ENCODE assay signal across 8 cellular contexts in the genomic region with DNA sequence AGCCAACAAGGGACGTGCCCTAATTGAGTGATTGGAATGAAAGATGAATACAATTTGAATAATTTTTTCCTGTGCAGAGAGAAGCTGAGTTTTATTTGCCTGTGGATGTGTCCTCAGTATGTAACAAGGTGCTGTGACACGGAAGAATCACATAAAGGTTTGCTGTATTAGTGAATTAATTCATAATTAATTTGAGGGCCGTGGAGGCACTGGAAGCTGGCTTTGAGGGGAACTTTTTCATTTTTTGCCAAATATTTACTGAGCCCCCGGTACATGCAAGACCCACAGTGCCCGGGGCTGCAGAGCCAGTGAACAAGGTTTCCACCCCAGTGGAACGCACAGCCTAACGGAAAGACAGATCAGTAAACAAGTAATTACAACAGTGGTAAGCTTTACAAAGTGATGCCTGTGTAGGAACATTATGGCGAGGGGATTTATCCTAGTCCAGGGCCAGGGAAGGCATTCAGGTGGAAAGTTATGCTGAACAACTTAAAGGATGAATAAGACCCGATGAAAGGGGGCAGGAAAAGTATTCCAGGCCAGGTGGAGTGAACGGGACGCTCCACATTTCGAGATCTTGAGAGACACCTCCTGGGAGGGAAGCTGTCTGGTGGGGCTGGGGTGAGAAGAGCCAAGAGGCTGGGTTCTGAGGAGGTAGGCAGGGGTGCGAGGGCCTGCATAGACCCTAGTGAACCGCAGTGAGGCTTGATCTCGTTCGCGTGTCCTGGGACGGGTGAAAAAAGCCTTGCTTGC. TPM values are rescaled to one million over a fixed set of nuclear protein-coding genes. Genes with fewer than 3 reads are reported as not detected.
A peak's percentile ranks its signal among the peaks of the same experiment; 100 is the strongest.
DNase-seq lines count a peak whose midpoint lies in the region; ATAC-seq and TF ChIP-seq lines count a peak whose summit lies in the region.

No MANE protein-coding gene starts in this region.

- H3K14ac ChIP-seq in IMR-90 (replicated peaks; ENCODE audit: low read depth, low read length), result peak overlapping the region; percentile 97

- H2BK15ac ChIP-seq in IMR-90 (ENCODE audit: low read depth, low read length), result peak overlapping the region; percentile 92; the same call in 2 of the 3 replicates

- H3K27me3 ChIP-seq in IMR-90 (ENCODE audit: control insufficient read depth, insufficient read depth, low read length) (no peaks in the 10 kb centered on the region), mucosa of stomach (ENCODE audit: control insufficient read depth, insufficient read depth, low read length) (peaks cover 5% of the 10 kb centered on the region)

- H3K18ac ChIP-seq in IMR-90 (ENCODE audit: low read depth, low read length), result peak overlapping the region; percentile 43

- H2BK5ac ChIP-seq in IMR-90 (ENCODE audit: low read depth, low read length, poor library complexity, severe bottlenecking), result peak overlapping the region; percentile 81

- TF ChIP-seq POLR2A in IMR-90 (IDR thresholded peaks at IDR 0.05; ENCODE audit: low read depth, low read length), result no peak

- peak overlapping the region; percentile 91 for H3K56ac ChIP-seq in IMR-90 (ENCODE audit: extremely low read depth, insufficient read depth, low read length)

- peak overlapping the region; percentile 91 to 92 for H4K8ac ChIP-seq in IMR-90 (ENCODE audit: low read depth in 2 of 2, low read length in 2 of 2)

- peak overlapping the region; percentile 79 for H3K4me2 ChIP-seq in IMR-90 (ENCODE audit: low read depth, low read length)

- H3K9me3 ChIP-seq in IMR-90 (ENCODE audit: control insufficient read depth, insufficient read depth, low read length) (no peaks in the 10 kb centered on the region), mucosa of stomach (ENCODE audit: control insufficient read depth, low read length) (no peaks in the 10 kb centered on the region)

- peak overlapping the region; percentile 89 for H3K4ac ChIP-seq in IMR-90 (ENCODE audit: low read depth, low read length)

- no TSS peak for BruUV-seq in IMR-90 (replicated peaks; lab: Mats Ljungman, UMichigan)

- peaks cover 15% of the 10 kb centered on the region for H4K20me1 ChIP-seq in IMR-90 (ENCODE audit: insufficient read depth, low read length)

- TF ChIP-seq RAD21 in IMR-90 (IDR thresholded peaks at IDR 0.05; ENCODE audit: low read length), result no peak

- dilution Hi-C loops in IMR-90 (cut with HindIII; ENCODE audit: low sequenced_read_pairs, unreplicated experiment), result no loop called here

- H3K27ac ChIP-seq in IMR-90 (ENCODE audit: insufficient read depth, low read length), result peak overlapping the region; percentile 85

- peak overlapping the region; percentile 88 for H3K23ac ChIP-seq in IMR-90 (ENCODE audit: low read depth, low read length)

- TF ChIP-seq CTCF in AG04449 (IDR thresholded peaks at IDR 0.05; ENCODE audit: insufficient read depth, low read length, missing control alignments) (no peak), IMR-90 (conservative IDR thresholded peaks at IDR 0.05; ENCODE audit: low read depth, low read length) (no peak), cardiac fibroblast (IDR thresholded peaks at IDR 0.05; ENCODE audit: low read depth, low read length) (no peak)

- H2BK20ac ChIP-seq in IMR-90 (ENCODE audit: low read depth, low read length), result peak overlapping the region; percentile 32; the same call in 1 of the 2 replicates

- H4K5ac ChIP-seq in IMR-90 (ENCODE audit: low read depth, low read length), result peak overlapping the region; percentile 76

- 67% methylated on average over 8 of the region's 18 CpGs; no CpG with 5 or more reads in 1 of the 2 experiments for WGBS in IMR-90 (ENCODE audit: extremely low coverage in 2 of 2, insufficient read length in 1 of 2), 2 experiments

- CTCF ChIA-PET in AG04449 (lab: Yijun Ruan, JAX) (interaction anchor here (0.7 to 3.1 kb wide), 17 partner anchors 9 to 379 kb away, joined by 3 to 12 read pairs (median 3); no protein-coding TSS in a partner anchor), IMR-90 (lab: Yijun Ruan, JAX) (no interaction called here)

- H3K4me3 ChIP-seq in AG04449 (ENCODE audit: low read depth, low read length) (peak overlapping the region; percentile 64), IMR-90 (ENCODE audit: insufficient read depth, low read depth, low read length) (peak overlapping the region; percentile 56), cardiac fibroblast (replicated peaks in 1 of 2; ENCODE audit: low read depth in 2 of 2, low read length in 2 of 2) (peak overlapping the region; percentile 38 to 57), mucosa of stomach (ENCODE audit: low read length) (peak overlapping the region; percentile 71)

- H2AK9ac ChIP-seq in IMR-90 (replicated peaks; ENCODE audit: low read depth, low read length, poor library complexity), result peak overlapping the region; percentile 71

- peak overlapping the region; percentile 90 for H3K9ac ChIP-seq in IMR-90 (ENCODE audit: low read depth, low read length)
- H3K9ac ChIP-seq in mucosa of stomach (ENCODE audit: low read length), result peak overlapping the region; percentile 73

- DNase-seq in AG04449 (ENCODE audit: low read depth, low spot score) (no peak), IMR-90 (no peak), cardiac fibroblast (ENCODE audit: low read depth in 2 of 2) (no peak), SKM-1 treated with dmso at 0.1 percent for 144 hours (lab: John Stamatoyannopoulos, UW; ENCODE audit: unreplicated experiment) (no peak), COR-L47 (lab: John Stamatoyannopoulos, UW) (no peak), SHP77 (lab: John Stamatoyannopoulos, UW) (no peak)

- H2AFZ ChIP-seq in IMR-90 (replicated peaks; ENCODE audit: low read length, poor library complexity), result peak overlapping the region; percentile 93

- in situ Hi-C loops in IMR-90 (cut with MboI; ENCODE audit: low sequenced_read_pairs), result no loop called here

- peak overlapping the region; percentile 74 for H4K91ac ChIP-seq in IMR-90 (ENCODE audit: insufficient read depth, low read depth, low read length)

- H3K4me1 ChIP-seq in IMR-90 (ENCODE audit: control insufficient read depth, insufficient read depth, low read length) (peaks cover 22% of the 10 kb centered on the region), mucosa of stomach (ENCODE audit: control insufficient read depth, insufficient read depth, low read length) (peaks cover 32% of the 10 kb centered on the region)

- H3K79me1 ChIP-seq in IMR-90 (ENCODE audit: low read depth in 1 of 2, low read length in 2 of 2), result peaks cover 8 to 25% of the 10 kb centered on the region in 2 experiments

- H2AK5ac ChIP-seq in IMR-90 (ENCODE audit: low read depth, low read length), result peak overlapping the region; percentile 73

- H3K36me3 ChIP-seq in IMR-90 (ENCODE audit: control insufficient read depth, insufficient read depth, low read length) (peaks cover 2% of the 10 kb centered on the region), mucosa of stomach (ENCODE audit: control insufficient read depth, insufficient read depth, low read length) (no peaks in the 10 kb centered on the region)

- peaks cover 4% of the 10 kb centered on the region; the same call in 1 of the 2 replicates for H3K9me1 ChIP-seq in IMR-90 (ENCODE audit: insufficient read depth, low read length)

- H2BK120ac ChIP-seq in IMR-90 (ENCODE audit: low read depth, low read length), result peak overlapping the region; percentile 81

- POLR2A ChIA-PET in AG04449 (lab: Yijun Ruan, JAX) (interaction anchor here (1.0 kb wide), 1 partner anchor 9 kb away, joined by 3 read pairs; no protein-coding TSS in a partner anchor), IMR-90 (lab: Charles Lee; ENCODE audit: unreplicated experiment) (interaction anchor here (0.5 to 0.7 kb wide), 2 partner anchors 244 to 1059 kb away, joined by 3 to 7 read pairs; no protein-coding TSS in a partner anchor)

- intact Hi-C loops in IMR-90 (cut with micrococcal nuclease), result no loop called here

- ATAC-seq in IMR-90 (ENCODE audit: low read depth), result no peak
- no peak for ATAC-seq in GM18867 (IDR thresholded peaks at IDR 0.05; ENCODE audit: unreplicated experiment)

TF ChIP-seq in IMR-90, 13 proteins besides CTCF, POLR2A, EP300 and RAD21:
- TF ChIP-seq MAZ (IDR thresholded peaks at IDR 0.05; ENCODE audit: borderline replicate concordance, low read depth, low read length) (no peak), NFE2L2 (IDR thresholded peaks at IDR 0.05; ENCODE audit: low read depth, low read length) (no peak), BHLHE40 (IDR thresholded peaks at IDR 0.05; ENCODE audit: low read depth, low read length) (no peak), CHD1 (IDR thresholded peaks at IDR 0.05; ENCODE audit: low read depth, low read length) (no peak), RFX5 (IDR thresholded peaks at IDR 0.05; ENCODE audit: low read depth, low read length) (no peak), RCOR1 (IDR thresholded peaks at IDR 0.05; ENCODE audit: insufficient replicate concordance, low read length) (no peak), MXI1 (IDR thresholded peaks at IDR 0.05; ENCODE audit: borderline replicate concordance, low read depth, low read length) (no peak)
- TF ChIP-seq, protein P1, sequence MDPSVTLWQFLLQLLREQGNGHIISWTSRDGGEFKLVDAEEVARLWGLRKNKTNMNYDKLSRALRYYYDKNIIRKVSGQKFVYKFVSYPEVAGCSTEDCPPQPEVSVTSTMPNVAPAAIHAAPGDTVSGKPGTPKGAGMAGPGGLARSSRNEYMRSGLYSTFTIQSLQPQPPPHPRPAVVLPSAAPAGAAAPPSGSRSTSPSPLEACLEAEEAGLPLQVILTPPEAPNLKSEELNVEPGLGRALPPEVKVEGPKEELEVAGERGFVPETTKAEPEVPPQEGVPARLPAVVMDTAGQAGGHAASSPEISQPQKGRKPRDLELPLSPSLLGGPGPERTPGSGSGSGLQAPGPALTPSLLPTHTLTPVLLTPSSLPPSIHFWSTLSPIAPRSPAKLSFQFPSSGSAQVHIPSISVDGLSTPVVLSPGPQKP (IDR thresholded peaks at IDR 0.05; ENCODE audit: borderline replicate concordance, low read depth, low read length), result no peak
- TF ChIP-seq, protein P2, sequence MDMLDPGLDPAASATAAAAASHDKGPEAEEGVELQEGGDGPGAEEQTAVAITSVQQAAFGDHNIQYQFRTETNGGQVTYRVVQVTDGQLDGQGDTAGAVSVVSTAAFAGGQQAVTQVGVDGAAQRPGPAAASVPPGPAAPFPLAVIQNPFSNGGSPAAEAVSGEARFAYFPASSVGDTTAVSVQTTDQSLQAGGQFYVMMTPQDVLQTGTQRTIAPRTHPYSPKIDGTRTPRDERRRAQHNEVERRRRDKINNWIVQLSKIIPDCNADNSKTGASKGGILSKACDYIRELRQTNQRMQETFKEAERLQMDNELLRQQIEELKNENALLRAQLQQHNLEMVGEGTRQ (IDR thresholded peaks at IDR 0.05; ENCODE audit: low read depth, low read length), result no peak

RNA-seq across cellular contexts. Expression of a gene that starts 0.8 kb away (rescaled TPM):
- 24.0 and 24.2 TPM in 2 replicates for total RNA-seq in IMR-90 (2012; rRNA removed)
- polyA plus RNA-seq in IMR-90 (2012; rRNA removed), result 38.9 and 43.5 TPM in 2 replicates
- polyA plus RNA-seq in IMR-90 (2012; cell fraction: cytosol; rRNA removed), result 33.7 and 55.9 TPM in 2 replicates
- polyA plus RNA-seq in IMR-90 (2012; cell fraction: nucleus; rRNA removed; ENCODE audit: low replicate concordance), result 83.0 and 140 TPM in 2 replicates
